ENCODE assay signal across 29 cellular contexts in the genomic region with DNA sequence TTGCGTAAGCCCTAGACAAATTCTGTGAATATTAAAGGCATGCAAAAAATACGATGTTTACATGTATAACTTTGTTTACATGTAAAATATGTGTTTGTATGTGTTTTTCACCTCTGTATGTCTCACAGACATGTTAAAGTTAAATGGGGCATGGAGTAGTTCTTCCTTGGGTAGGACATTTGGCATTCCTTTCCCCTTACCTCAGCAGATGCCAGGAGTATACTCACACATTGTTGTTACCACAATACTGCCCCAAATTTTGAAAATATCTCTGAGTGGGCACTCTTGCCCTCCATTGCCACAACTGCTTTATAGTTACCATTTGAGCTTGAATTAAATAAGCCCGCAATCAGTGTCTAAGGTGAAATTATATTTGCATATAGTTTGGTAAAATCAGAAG.
"Had no signal": no experiment of that assay in that cellular context is flagged by ENCODE, and none has a peak within 500 bp of the region (broad histone marks: within the 10 kb centered on the region; RNA-seq: fewer than 3 reads in every experiment).

No MANE protein-coding gene starts in this region.

- H3K27me3 Mint-ChIP-seq: activated T-cell treated with anti-CD3 and anti-CD28 coated beads, Interleukin-2, amount 50 U/mL, for 24 hours; central memory CD8-positive, alpha-beta T cell; effector memory CD8-positive, alpha-beta T cell; memory B cell; stimulated activated memory B cell treated with anti-CD40 and anti-IgM and Interleukin-4, amounts not matched to agents 10 μg/mL and 1 μg/mL and 100 μg/mL, for 72 hours had no signal

- H3K36me3 ChIP-seq: adrenal gland, breast epithelium, gastrocnemius medialis had no signal

- H3K9me3 ChIP-seq: adrenal gland, breast epithelium, esophagus muscularis mucosa, gastrocnemius medialis, right lobe of liver, stomach, suprapubic skin, tibial nerve, vagina had no signal

- H3K9me3 Mint-ChIP-seq: activated T-cell treated with anti-CD3 and anti-CD28 coated beads, Interleukin-2, amount 50 U/mL, for 24 hours; activated T-helper 2 cell treated with anti-CD3 and anti-CD28 coated beads, Interferon-gamma antibody, Interleukin-2, Interleukin-4, amounts not matched to agents 10 μg/mL and 5 μg/mL and 100 μg/mL, durations not matched to agents 14 hours and 24 hours and 36 hours; central memory CD8-positive, alpha-beta T cell; effector memory CD8-positive, alpha-beta T cell; memory B cell; stimulated activated memory B cell treated with anti-CD40 and anti-IgM and Interleukin-4, amounts not matched to agents 10 μg/mL and 1 μg/mL and 100 μg/mL, for 72 hours had no signal

- H3K4me1 ChIP-seq: ascending aorta, breast epithelium, esophagus muscularis mucosa, gastrocnemius medialis, suprapubic skin, tibial nerve, vagina had no signal

- DNase-seq: activated CD4-positive, alpha-beta T cell treated with anti-CD3 and anti-CD28 coated beads for 1 hour; activated CD4-positive, alpha-beta T cell treated with anti-CD3 and anti-CD28 coated beads, Interleukin-2, amount 50 U/mL, for 1 hour; activated naive CD4-positive, alpha-beta T cell; activated T-cell treated with anti-CD3 and anti-CD28 coated beads, Interleukin-2, amount 50 U/mL, for 24 hours; adrenal gland; dorsolateral prefrontal cortex; effector memory CD8-positive, alpha-beta T cell; gastrocnemius medialis; head of caudate nucleus; left colon; nucleus accumbens; right lobe of liver; small intestine; stimulated activated CD4-positive, alpha-beta T cell treated with anti-CD3 and anti-CD28 coated beads, Interleukin-15, amount 100 ng/mL, for 24 hours; stomach; WERI-Rb-1 had no signal

- H3K27ac Mint-ChIP-seq: activated naive CD8-positive, alpha-beta T cell; activated T-cell treated with anti-CD3 and anti-CD28 coated beads, Interleukin-2, amount 50 U/mL, for 24 hours; activated T-helper 2 cell treated with anti-CD3 and anti-CD28 coated beads, Interferon-gamma antibody, Interleukin-2, Interleukin-4, amounts not matched to agents 10 μg/mL and 5 μg/mL and 100 μg/mL, durations not matched to agents 14 hours and 24 hours and 36 hours; effector memory CD8-positive, alpha-beta T cell; memory B cell; stimulated activated memory B cell treated with anti-CD40 and anti-IgM and Interleukin-4, amounts not matched to agents 10 μg/mL and 1 μg/mL and 100 μg/mL, for 72 hours had no signal

- H3K4me1 Mint-ChIP-seq: stimulated activated memory B cell treated with anti-CD40 and anti-IgM and Interleukin-4, amounts not matched to agents 10 μg/mL and 1 μg/mL and 100 μg/mL, for 72 hours had no signal

- H3K27me3 ChIP-seq: adrenal gland, ascending aorta, breast epithelium, dorsolateral prefrontal cortex, esophagus muscularis mucosa, gastrocnemius medialis, right lobe of liver, stomach, suprapubic skin, tibial nerve, vagina had no signal

- H3K4me3 Mint-ChIP-seq: activated naive CD8-positive, alpha-beta T cell; activated T-cell treated with anti-CD3 and anti-CD28 coated beads, Interleukin-2, amount 50 U/mL, for 24 hours; central memory CD8-positive, alpha-beta T cell; effector memory CD8-positive, alpha-beta T cell; memory B cell; stimulated activated memory B cell treated with anti-CD40 and anti-IgM and Interleukin-4, amounts not matched to agents 10 μg/mL and 1 μg/mL and 100 μg/mL, for 72 hours had no signal

- H3K4me3 ChIP-seq: adrenal gland, ascending aorta, breast epithelium, dorsolateral prefrontal cortex, esophagus muscularis mucosa, gastrocnemius medialis, right lobe of liver, stomach, suprapubic skin, tibial nerve, vagina had no signal

- FAIRE-seq: colon, islet of Langerhans had no signal

- H3K36me3 Mint-ChIP-seq: activated naive CD8-positive, alpha-beta T cell; memory B cell; stimulated activated memory B cell treated with anti-CD40 and anti-IgM and Interleukin-4, amounts not matched to agents 10 μg/mL and 1 μg/mL and 100 μg/mL, for 72 hours had no signal

- H3K27ac ChIP-seq: adrenal gland, ascending aorta, breast epithelium, dorsolateral prefrontal cortex, esophagus muscularis mucosa, gastrocnemius medialis, right lobe of liver, stomach, suprapubic skin, tibial nerve, vagina, WERI-Rb-1 had no signal
